31 cellular contexts compared by ENCODE assay signal in the genomic region with DNA sequence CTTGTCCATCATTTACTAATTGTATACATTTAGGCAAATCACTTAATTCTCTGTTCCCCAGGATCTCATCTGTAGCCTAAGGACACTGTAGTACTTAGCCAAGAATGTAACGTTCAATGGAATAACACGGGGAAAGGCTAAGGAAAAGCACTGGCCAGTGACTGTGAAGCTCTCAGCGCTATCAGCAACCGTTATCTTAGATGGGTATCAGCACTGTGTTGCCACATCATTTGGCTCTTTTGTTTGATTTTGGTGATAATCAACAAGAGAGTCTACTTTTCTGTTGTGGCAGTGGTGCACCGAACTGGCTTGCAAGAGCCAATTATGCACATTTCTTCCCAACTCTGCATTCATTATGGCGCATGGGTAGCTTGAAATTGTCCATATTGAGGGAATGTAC.
"Had no signal": no experiment of that assay in that cellular context is flagged by ENCODE, and none has a peak within 500 bp of the region (broad histone marks: within the 10 kb centered on the region; RNA-seq: fewer than 3 reads in every experiment).

No MANE protein-coding gene starts in this region.

- H3K27ac ChIP-seq: adrenal gland, body of pancreas, cardiac muscle cell, VCaP had no signal

- H3K9me3 ChIP-seq: adrenal gland, body of pancreas had no signal

- H3K4me3 ChIP-seq: adrenal gland, body of pancreas, cardiac muscle cell had no signal

- H3K27me3 ChIP-seq: adrenal gland, body of pancreas, cardiac muscle cell had no signal

- DNase-seq: activated B cell treated with CpG ODN at 0.5 μM for 24 hours; activated CD4-positive, alpha-beta memory T cell treated with anti-CD3 and anti-CD28 coated beads for 36 hours; activated CD4-positive, alpha-beta T cell treated with anti-CD3 and anti-CD28 coated beads for 4 hours; activated CD4-positive, alpha-beta T cell treated with anti-CD3 and anti-CD28 coated beads, Interleukin-2, amount 10 ng/mL, durations not matched to agents 24 days and 14 days; activated CD4-positive, alpha-beta T cell treated with anti-CD3 and anti-CD28 coated beads, Interleukin-2, amount 50 U/mL, for 1 hour; activated CD4-positive, alpha-beta T cell treated with anti-CD3 and anti-CD28 coated beads, Interleukin-2, amount 50 U/mL, for 4 hours; activated CD4-positive, CD25-positive, alpha-beta regulatory T cell treated with anti-CD3 and anti-CD28 coated beads, Interleukin-2, amount 50 U/mL, for 72 hours; activated CD8-positive, alpha-beta memory T cell treated with anti-CD3 and anti-CD28 coated beads, Interleukin-2, amount 50 U/mL, for 4 hours; activated CD8-positive, alpha-beta T cell treated with anti-CD3 and anti-CD28 coated beads for 36 hours; activated effector memory CD4-positive, alpha-beta T cell treated with anti-CD3 and anti-CD28 coated beads, Interleukin-2, amount 50 U/mL, for 16 hours; activated gamma-delta T cell treated with Interleukin-2 at 50 U/mL for 16 hours; activated naive CD4-positive, alpha-beta T cell; activated naive CD4-positive, alpha-beta T cell treated with anti-CD3 and anti-CD28 coated beads for 36 hours; activated naive CD4-positive, alpha-beta T cell treated with anti-CD3 and anti-CD28 coated beads, Interleukin-2, amount 50 U/mL, for 16 hours; activated naive CD8-positive, alpha-beta T cell treated with anti-CD3 and anti-CD28 coated beads for 36 hours; activated T-cell treated with anti-CD3 and anti-CD28 coated beads for 4 hours; activated T-cell treated with anti-CD3 and anti-CD28 coated beads, Interleukin-2, amount 50 U/mL, for 1 hour; activated T-cell treated with anti-CD3 and anti-CD28 coated beads, Interleukin-2, amount 50 U/mL, for 4 hours; activated T-cell treated with anti-CD3 and anti-CD28 coated beads, Interleukin-2, amount 50 U/mL, for 72 hours; adrenal gland; amniotic stem cell; aorta; body of pancreas; caudate nucleus; T-helper 1 cell; T-helper 9 cell had no signal

- FAIRE-seq: astrocyte, bronchial epithelial cell, TTC549 had no signal

- H3K4me1 ChIP-seq: adrenal gland, body of pancreas had no signal

- H3K36me3 ChIP-seq: adrenal gland, cardiac muscle cell had no signal
